8 cellular contexts compared by ENCODE assay signal in the genomic region with DNA sequence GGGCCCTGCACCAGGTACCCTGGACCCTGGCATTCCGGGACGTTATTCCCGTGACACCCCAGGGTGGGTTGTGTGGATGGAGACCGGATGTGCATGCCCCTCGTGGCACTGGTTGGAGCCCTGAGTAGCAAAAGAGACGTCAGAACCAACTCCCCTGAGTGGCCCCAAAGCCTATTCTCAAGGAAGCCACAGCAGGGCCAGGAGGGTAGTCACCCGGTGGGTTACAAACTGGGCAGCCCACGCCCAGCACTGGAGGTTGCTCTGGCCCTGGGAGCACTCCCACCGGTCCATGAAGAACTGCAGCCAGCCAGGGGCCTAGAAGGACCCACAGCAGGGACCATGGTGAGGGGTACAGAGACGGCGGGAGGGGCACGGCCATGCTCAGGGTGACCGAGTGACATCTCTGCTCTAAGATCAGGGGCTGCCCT. TPM values are rescaled to one million over a fixed set of nuclear protein-coding genes. Genes with fewer than 3 reads are reported as not detected.
DNase-seq lines count a peak whose midpoint lies in the region; ATAC-seq and TF ChIP-seq lines count a peak whose summit lies in the region.

No MANE protein-coding gene starts in this region.

- H3K27ac ChIP-seq in left ventricle myocardium inferior (replicated peaks), result peak overlapping the region; percentile 96
- peak overlapping the region; percentile 92 to 97 for H3K27ac ChIP-seq in left lung
- H3K27ac ChIP-seq in tibial artery, result peak overlapping the region; percentile 27
- no peak overlapping the region for H3K27ac ChIP-seq in PC-3 (ENCODE audit: low read length)

- peaks cover 67% of the 10 kb centered on the region for H3K79me2 ChIP-seq in PC-3 (ENCODE audit: low read length)

- H3K36me3 ChIP-seq in left ventricle myocardium inferior (no peaks in the 10 kb centered on the region), left lung (peaks cover 0 to 7% of the 10 kb centered on the region in 2 donors), tibial artery (peaks cover 0 to 7% (median 0%) of the 10 kb centered on the region in 3 donors), PC-3 (ENCODE audit: low read depth, low read length) (no peaks in the 10 kb centered on the region)

- H3K9me3 Mint-ChIP-seq in activated naive CD4-positive, alpha-beta T cell treated with anti-CD3 and anti-CD28 coated beads for 36 hours, result no peaks in the 10 kb centered on the region

- POLR2A ChIA-PET in PC-3 (lab: Charles Lee; ENCODE audit: unreplicated experiment), result no interaction called here

- H3K4me1 ChIP-seq in left ventricle myocardium inferior, result peaks cover 91% of the 10 kb centered on the region
- H3K4me1 ChIP-seq in left lung, result peaks cover 47 to 94% of the 10 kb centered on the region in 2 donors
- peaks cover 0 to 77% (median 39%) of the 10 kb centered on the region in 4 donors for H3K4me1 ChIP-seq in tibial artery
- peaks cover 15% of the 10 kb centered on the region; the same call in 1 of the 2 replicates for H3K4me1 ChIP-seq in PC-3 (ENCODE audit: insufficient read depth, low read length)

- H4K20me1 ChIP-seq in PC-3 (ENCODE audit: low read length), result peaks cover 15% of the 10 kb centered on the region

- DNase-seq in left ventricle myocardium inferior, result no peak
- no peak for DNase-seq in cardiac septum (ENCODE audit: low spot score)
- peak; percentile 68 for DNase-seq in activated naive CD4-positive, alpha-beta T cell treated with anti-CD3 and anti-CD28 coated beads for 36 hours
- DNase-seq in left lung, result peak in 1 of 2 donors; percentile 44
- no peak for DNase-seq in tibial artery
- DNase-seq in PC-3, result no peak
- no peak for DNase-seq in nucleus accumbens (lab: John Stamatoyannopoulos, UW)

- H3K4me3 ChIP-seq in left ventricle myocardium inferior (peak overlapping the region; percentile 69), left lung (peak overlapping the region in 1 of 2 donors; percentile 51), tibial artery (peak overlapping the region; percentile 27 to 49), PC-3 (ENCODE audit: low read length) (no peak overlapping the region)

- no peak overlapping the region for H2AFZ ChIP-seq in PC-3 (ENCODE audit: low read length)

- no peaks in the 10 kb centered on the region for H3K9me3 ChIP-seq in left ventricle myocardium inferior (replicated peaks)
- H3K9me3 ChIP-seq in left lung, result no peaks in the 10 kb centered on the region
- no peaks in the 10 kb centered on the region for H3K9me3 ChIP-seq in tibial artery
- no peaks in the 10 kb centered on the region for H3K9me3 ChIP-seq in PC-3 (ENCODE audit: low read length)

- no peaks in the 10 kb centered on the region for H3K27me3 Mint-ChIP-seq in activated naive CD4-positive, alpha-beta T cell treated with anti-CD3 and anti-CD28 coated beads for 36 hours (ENCODE audit: low read depth)

- H3K36me3 Mint-ChIP-seq in activated naive CD4-positive, alpha-beta T cell treated with anti-CD3 and anti-CD28 coated beads for 36 hours (ENCODE audit: low read depth), result peaks cover 2% of the 10 kb centered on the region

- no peak for TF ChIP-seq CTCF in left ventricle myocardium inferior (IDR thresholded peaks at IDR 0.05; ENCODE audit: borderline replicate concordance)
- TF ChIP-seq CTCF in left lung (IDR thresholded peaks at IDR 0.05), result no peak
- no peak for TF ChIP-seq CTCF in tibial artery (IDR thresholded peaks at IDR 0.05)
- no peak for TF ChIP-seq CTCF in PC-3 (conservative IDR thresholded peaks at IDR 0.05; ENCODE audit: low read depth, low read length)

- peaks cover 63% of the 10 kb centered on the region for H3K4me1 Mint-ChIP-seq in activated naive CD4-positive, alpha-beta T cell treated with anti-CD3 and anti-CD28 coated beads for 36 hours (ENCODE audit: low read depth)

- no peak overlapping the region for H3K9ac ChIP-seq in PC-3 (ENCODE audit: low read length)

- H3F3A ChIP-seq in PC-3 (ENCODE audit: low read length, unreplicated experiment), result no peaks in the 10 kb centered on the region

- CTCF ChIA-PET in activated naive CD4-positive, alpha-beta T cell treated with anti-CD3 and anti-CD28 coated beads for 36 hours (lab: Charles Lee), result interaction anchor here (1.6 kb wide), 1 partner anchor 9 kb away, joined by 6 read pairs; no protein-coding TSS in a partner anchor
- CTCF ChIA-PET in PC-3 (lab: Charles Lee), result no interaction called here

- ATAC-seq in left lung (no peak), PC-3 (no peak), HG03354 (IDR thresholded peaks at IDR 0.05; ENCODE audit: poor library complexity, severe bottlenecking, unreplicated experiment) (no peak)

- peak overlapping the region; percentile 87 for H3K27ac Mint-ChIP-seq in activated naive CD4-positive, alpha-beta T cell treated with anti-CD3 and anti-CD28 coated beads for 36 hours

- H3K4me3 Mint-ChIP-seq in activated naive CD4-positive, alpha-beta T cell treated with anti-CD3 and anti-CD28 coated beads for 36 hours, result peak overlapping the region; percentile 70

- no peaks in the 10 kb centered on the region for H3K9me2 ChIP-seq in PC-3 (replicated peaks; ENCODE audit: low read length)

- intact Hi-C loops in left ventricle myocardium inferior (cut with micrococcal nuclease), result no loop called here
- intact Hi-C loops in cardiac septum (cut with DNase I), result no loop called here
- intact Hi-C loops in activated naive CD4-positive, alpha-beta T cell treated with anti-CD3 and anti-CD28 coated beads for 36 hours (cut with micrococcal nuclease), result loop anchor here (1.0 to 5.0 kb wide), 3 partner anchors 7 to 296 kb away; a partner anchor contains a TSS
- intact Hi-C loops in left lung (cut with DNase I), result no loop called here
- intact Hi-C loops in tibial artery (cut with DNase I; ENCODE audit: low total_unique reads), result no loop called here
- intact Hi-C loops in PC-3 (cut with micrococcal nuclease), result no loop called here

- H3K27me3 ChIP-seq in left ventricle myocardium inferior (ENCODE audit: low read depth) (no peaks in the 10 kb centered on the region), left lung (no peaks in the 10 kb centered on the region), tibial artery (peaks cover 0 to 3% of the 10 kb centered on the region in 2 donors), PC-3 (ENCODE audit: low read length) (no peaks in the 10 kb centered on the region)

- no TSS peak for BruUV-seq in PC-3 (replicated peaks; lab: Mats Ljungman, UMichigan)

- H3K4me2 ChIP-seq in PC-3 (ENCODE audit: low read length), result no peak overlapping the region

RNA-seq across cellular contexts. Expression of a gene that starts 7.5 kb away (rescaled TPM):
- total RNA-seq in left ventricle myocardium inferior (6.4 TPM), cardiac septum (14.1 TPM), left lung (10 to 100 TPM; 18.5 to 28.8 TPM), PC-3 (2014; rRNA removed) (15.1 and 20.9 TPM in 2 replicates)
- 10 to 100 TPM; 13.5 to 15.0 TPM for total RNA-seq in activated naive CD4-positive, alpha-beta T cell treated with anti-CD3 and anti-CD28 coated beads for 36 hours

RNA-seq across cellular contexts. Expression of a gene that starts 7.6 kb away (rescaled TPM):
- total RNA-seq in left ventricle myocardium inferior (17.7 TPM), cardiac septum (16.7 TPM), left lung (10 to 100 TPM; 20.3 to 30.8 TPM), PC-3 (2014; rRNA removed) (21.4 and 24.3 TPM in 2 replicates)
- total RNA-seq in activated naive CD4-positive, alpha-beta T cell treated with anti-CD3 and anti-CD28 coated beads for 36 hours, result 10 to 100 TPM; 39.8 to 47.6 TPM

RNA-seq across cellular contexts. Expression of a gene that starts 29.5 kb away (rescaled TPM):
- 55.6 TPM for total RNA-seq in left ventricle myocardium inferior
- total RNA-seq in cardiac septum, result 61.1 TPM
- 10 to 100 TPM; 79.3 to 79.9 TPM for total RNA-seq in activated naive CD4-positive, alpha-beta T cell treated with anti-CD3 and anti-CD28 coated beads for 36 hours
- 10 to 100 TPM; 70.2 to 72.7 TPM for total RNA-seq in left lung
- total RNA-seq in PC-3 (2014; rRNA removed), result 101 and 102 TPM in 2 replicates

RNA-seq across cellular contexts. Expression of a gene that starts 43.8 kb away (rescaled TPM):
- total RNA-seq in left ventricle myocardium inferior, result 0.41 TPM
- 0.78 TPM for total RNA-seq in cardiac septum
- total RNA-seq in activated naive CD4-positive, alpha-beta T cell treated with anti-CD3 and anti-CD28 coated beads for 36 hours, result 1 to 10 TPM; 6.1 to 8.4 TPM
- total RNA-seq in left lung, result 1 to 10 TPM; 1.9 to 2.5 TPM
- total RNA-seq in PC-3 (2014; rRNA removed), result 3.9 and 4.2 TPM in 2 replicates

RNA-seq across cellular contexts. Expression of a gene that starts 49.4 kb away (rescaled TPM):
- total RNA-seq in left ventricle myocardium inferior (1.8 TPM), cardiac septum (2.1 TPM), left lung (1 to 10 TPM; 7.2 to 9.4 TPM), PC-3 (2014; rRNA removed) (8.4 and 10.3 TPM in 2 replicates)
- 1 to 10 TPM; 3.0 to 3.4 TPM for total RNA-seq in activated naive CD4-positive, alpha-beta T cell treated with anti-CD3 and anti-CD28 coated beads for 36 hours
